Comparison of ENCODE assay signal across 36 cellular contexts in genomic region chr14:29149798-29150197, GRCh38.
"Had no signal": no experiment of that assay in that cellular context is flagged by ENCODE, and none has a peak within 500 bp of the region (broad histone marks: within the 10 kb centered on the region; RNA-seq: fewer than 3 reads in every experiment).

No MANE protein-coding gene starts in this region.

- DNase-seq: Karpas-422, Kasumi-1, MG63, MM.1S, MV-4-11, NCI-H1048, NCI-H1092, NCI-H1092 treated with DMSO at 0.1 percent for 48 hours, NCI-H1105, NCI-H1105 treated with DMSO at 0.1 percent for 48 hours, NCI-H1417, NCI-H1417 treated with DMSO at 0.1 percent for 48 hours, NCI-H1436, NCI-H1436 treated with DMSO at 0.1 percent for 48 hours, NCI-H146, NCI-H1694, NCI-H1694 treated with DMSO at 0.1 percent for 48 hours, NCI-H187, NCI-H187 treated with DMSO at 0.1 percent for 48 hours, NCI-H1930, NCI-H2029, NCI-H2029 treated with DMSO at 0.1 percent for 48 hours, NCI-H2081, NCI-H2081 treated with DMSO at 0.1 percent for 48 hours, NCI-H2107, NCI-H2171, NCI-H2171 treated with DMSO at 0.1 percent for 48 hours, NCI-H2227 treated with DMSO at 0.1 percent for 48 hours, NCI-H226, NCI-H345, NCI-H446, NCI-H446 treated with DMSO at 0.1 percent for 48 hours, NCI-H510A, NCI-H510A treated with DMSO at 0.1 percent for 48 hours, NCI-H524, NCI-H524 treated with DMSO at 0.1 percent for 48 hours had no signal

- H3K9me3 ChIP-seq: MG63 had no signal

- H3K36me3 ChIP-seq: MG63 had no signal

- H3K4me3 ChIP-seq: MG63 had no signal

- H3K27me3 ChIP-seq: MG63 had no signal
